ENCODE assay signal across 22 cellular contexts in genomic region chr13:43079392-43079931, GRCh38.
"Had no signal": no experiment of that assay in that cellular context is flagged by ENCODE, and none has a peak within 500 bp of the region (broad histone marks: within the 10 kb centered on the region; RNA-seq: fewer than 3 reads in every experiment).

No MANE protein-coding gene starts in this region.

- H3K27me3 ChIP-seq: MG63 had no signal

- FAIRE-seq: HepG2, RCC 7860 had no signal

- H3K4me3 ChIP-seq: MG63 had no signal

- H3K9me3 ChIP-seq: MG63, SK-N-SH had no signal

- ATAC-seq: HepG2 had no signal

- H3K4me2 ChIP-seq: SK-N-SH had no signal

- H3K9ac ChIP-seq: SK-N-SH had no signal

- DNase-seq: IMR-90, Karpas-422, KG1, MG63, NCI-H1092, NCI-H1105 treated with DMSO at 0.1 percent for 48 hours, NCI-H1417 treated with DMSO at 0.1 percent for 48 hours, NCI-H187, NCI-H2029, NCI-H2081 treated with DMSO at 0.1 percent for 48 hours, NCI-H2171, NCI-H226, NCI-H446, NCI-H510A, NCI-H524 treated with DMSO at 0.1 percent for 48 hours, NCI-H69, NCI-H774, RPMI8226, SHP77, SK-N-SH had no signal
